9 cellular contexts compared by ENCODE assay signal in the genomic region with DNA sequence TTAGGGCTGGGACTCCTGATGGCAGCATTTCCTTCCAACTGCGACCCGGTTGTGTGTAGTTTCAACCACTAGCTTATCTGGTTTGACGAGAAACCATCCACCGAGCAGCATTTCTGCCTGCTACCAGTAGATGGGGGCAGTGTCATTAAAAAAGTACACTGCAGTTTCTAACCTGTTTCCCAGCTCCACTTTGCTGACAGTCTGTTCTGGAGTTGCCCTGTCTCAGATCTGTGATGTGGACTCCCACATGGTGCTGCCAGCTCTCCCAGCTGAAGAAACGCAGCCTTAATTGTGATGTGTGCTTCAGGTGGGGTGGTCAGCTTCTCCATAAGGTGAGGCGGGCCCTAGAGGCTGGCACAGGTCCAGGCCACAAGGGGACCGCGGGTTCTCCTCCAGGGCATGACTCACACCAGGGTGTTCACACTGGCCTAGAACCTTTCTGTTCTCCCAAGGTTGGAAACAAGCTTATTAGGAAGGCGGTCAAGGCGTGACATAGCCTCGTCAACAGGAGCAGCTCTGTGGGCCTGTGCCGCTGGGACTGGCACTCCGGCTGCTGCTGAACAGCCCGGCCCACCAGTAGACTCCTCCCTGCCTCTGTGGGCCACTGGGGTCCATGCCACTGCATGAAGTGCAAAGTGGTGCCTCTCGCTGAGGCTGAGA. TPM values are rescaled to one million over a fixed set of nuclear protein-coding genes. Genes with fewer than 3 reads are reported as not detected.
DNase-seq lines count a peak whose midpoint lies in the region; ATAC-seq and TF ChIP-seq lines count a peak whose summit lies in the region.
"Had no signal": no experiment of that assay in that cellular context is flagged by ENCODE, and none has a peak within 500 bp of the region (broad histone marks: within the 10 kb centered on the region; RNA-seq: fewer than 3 reads in every experiment).

No MANE protein-coding gene starts in this region.

- ATAC-seq in CD8-positive, alpha-beta T cell, result peak; percentile 73
- ATAC-seq in GM21390 (IDR thresholded peaks at IDR 0.05; ENCODE audit: unreplicated experiment), result peak; percentile 56

- peaks cover 31% of the 10 kb centered on the region for H3K4me1 ChIP-seq in CD8-positive, alpha-beta T cell (ENCODE audit: insufficient read depth, low read length)
- peaks cover 20 to 46% (median 22%) of the 10 kb centered on the region in 3 donors for H3K4me1 ChIP-seq in esophagus squamous epithelium

- WGBS in esophagus squamous epithelium, 2 donors, result 0 to 29% methylated on average over 4 to 12 of the region's 15 CpGs

- TF ChIP-seq CTCF in CD8-positive, alpha-beta T cell (IDR thresholded peaks at IDR 0.05), result peak; percentile 72
- TF ChIP-seq CTCF in esophagus squamous epithelium (IDR thresholded peaks at IDR 0.05) (peak; percentile 76 to 97 (median 93)), nephron progenitor cell (IDR thresholded peaks at IDR 0.05) (peak; percentile 79)

- POLR2A ChIA-PET in CD8-positive, alpha-beta T cell (lab: Charles Lee), result interaction anchor here (0.5 to 2.9 kb wide), 10 partner anchors 11 to 1019 kb away, joined by 3 to 23 read pairs (median 4); a partner anchor contains a TSS

- no peaks in the 10 kb centered on the region for H3K9me3 Mint-ChIP-seq in CD8-positive, alpha-beta T cell
- H3K9me3 Mint-ChIP-seq in nephron progenitor cell, result no peaks in the 10 kb centered on the region
- H3K9me3 Mint-ChIP-seq: T-helper 1 cell treated with Interleukin-12 subunit alpha and Interleukin-12 subunit beta and Interleukin-4 antibody, amounts not matched to agents 30 μg/mL and 1 μg/mL, for 36 hours had no signal

- H3K27ac Mint-ChIP-seq in CD8-positive, alpha-beta T cell, result no peak overlapping the region
- H3K27ac Mint-ChIP-seq in nephron progenitor cell, result no peak overlapping the region

- no peak overlapping the region for H3K27ac ChIP-seq in CD8-positive, alpha-beta T cell (ENCODE audit: low read depth, low read length)
- H3K27ac ChIP-seq in esophagus squamous epithelium, result peak overlapping the region; percentile 59 to 83 (median 72)

- intact Hi-C loops in CD8-positive, alpha-beta T cell (cut with DNase I, micrococcal nuclease), result loop anchor here (1.0 to 5.0 kb wide), 7 partner anchors 10 to 840 kb away; a partner anchor contains a TSS
- intact Hi-C loops in esophagus squamous epithelium (cut with DNase I), result loop anchor here (5.0 kb wide), 2 partner anchors 580 to 855 kb away; no protein-coding TSS in a partner anchor

- H3K36me3 ChIP-seq in CD8-positive, alpha-beta T cell (ENCODE audit: insufficient read depth, low read length), result no peaks in the 10 kb centered on the region
- peaks cover 0 to 6% (median 0%) of the 10 kb centered on the region in 3 donors for H3K36me3 ChIP-seq in esophagus squamous epithelium

- CTCF ChIA-PET in CD8-positive, alpha-beta T cell (lab: Charles Lee), result interaction anchor here (0.6 to 3.6 kb wide), 56 partner anchors 7 to 867 kb away, joined by 3 to 98 read pairs (median 4); a partner anchor contains a TSS

- H3K4me3 ChIP-seq in CD8-positive, alpha-beta T cell (ENCODE audit: low read depth, low read length), result no peak overlapping the region
- no peak overlapping the region for H3K4me3 ChIP-seq in esophagus squamous epithelium

- peak in 6 of 7 experiments; percentile 53 to 75 (median 64) for DNase-seq in CD8-positive, alpha-beta T cell
- DNase-seq in LHCN-M2 (ENCODE audit: low read depth) (peak; percentile 78), OCI-M2 (lab: John Stamatoyannopoulos, UW; ENCODE audit: unreplicated experiment) (peak; percentile 25), esophagus squamous epithelium (lab: John Stamatoyannopoulos, UW) (no peak), nephron progenitor cell (peak; percentile 69), stromal cell of bone marrow (ENCODE audit: low read depth) (peak; percentile 75)
- DNase-seq in activated T-cell treated with anti-CD3 and anti-CD28 coated beads, Interleukin-2, amount 50 U/mL, for 1 hour, result peak; percentile 64

- no peaks in the 10 kb centered on the region for H3K27me3 ChIP-seq in CD8-positive, alpha-beta T cell (ENCODE audit: insufficient read depth, low read length)
- H3K27me3 ChIP-seq in esophagus squamous epithelium, result peaks cover 0 to 9% (median 0%) of the 10 kb centered on the region in 4 donors

- peaks cover 36% of the 10 kb centered on the region for H3K4me1 Mint-ChIP-seq in CD8-positive, alpha-beta T cell (ENCODE audit: low read depth)
- H3K4me1 Mint-ChIP-seq in nephron progenitor cell, result peaks cover 43% of the 10 kb centered on the region

- H3K27me3 Mint-ChIP-seq in CD8-positive, alpha-beta T cell (ENCODE audit: low read depth), result peaks cover 10% of the 10 kb centered on the region
- H3K27me3 Mint-ChIP-seq in nephron progenitor cell (ENCODE audit: low read depth, poor library complexity), result peaks cover 65% of the 10 kb centered on the region

- peaks cover 2% of the 10 kb centered on the region for H3K36me3 Mint-ChIP-seq in CD8-positive, alpha-beta T cell
- H3K36me3 Mint-ChIP-seq in nephron progenitor cell (ENCODE audit: low read depth), result no peaks in the 10 kb centered on the region

- no peaks in the 10 kb centered on the region for H3K9me3 ChIP-seq in CD8-positive, alpha-beta T cell (ENCODE audit: low read length)
- no peaks in the 10 kb centered on the region for H3K9me3 ChIP-seq in esophagus squamous epithelium

- no peak overlapping the region for H3K4me3 Mint-ChIP-seq in CD8-positive, alpha-beta T cell
- H3K4me3 Mint-ChIP-seq in nephron progenitor cell, result no peak overlapping the region
- H3K4me3 Mint-ChIP-seq: T-helper 1 cell treated with Interleukin-12 subunit alpha and Interleukin-12 subunit beta and Interleukin-4 antibody, amounts not matched to agents 30 μg/mL and 1 μg/mL, for 36 hours had no signal

- TF ChIP-seq POLR2A in esophagus squamous epithelium (IDR thresholded peaks at IDR 0.05), result no peak

RNA-seq across cellular contexts. Expression of a gene that starts 2.9 kb away (rescaled TPM):
- 10 to 100 TPM; 12.7 to 13.0 TPM for total RNA-seq in CD8-positive, alpha-beta T cell
- total RNA-seq in LHCN-M2 (2014; rRNA removed) (1.3 and 1.8 TPM in 2 replicates), esophagus squamous epithelium (10 to 100 TPM; 20.2 to 33.6 (median 31.9) TPM)
- 0.68 TPM for polyA plus RNA-seq in LHCN-M2 (2012)

RNA-seq across cellular contexts. Expression of a gene that starts 10.8 kb away (rescaled TPM):
- 10 to 100 TPM; 63.8 to 69.6 TPM for total RNA-seq in CD8-positive, alpha-beta T cell
- total RNA-seq in LHCN-M2 (2014; rRNA removed) (39.4 and 41.6 TPM in 2 replicates), esophagus squamous epithelium (10 to 100 TPM; 25.6 to 42.0 (median 30.4) TPM)
- 17.8 TPM for polyA plus RNA-seq in LHCN-M2 (2012)

RNA-seq across cellular contexts. Expression of a gene that starts 49.6 kb away (rescaled TPM):
- 1 to 10 TPM; 1.0 to 2.4 TPM for total RNA-seq in CD8-positive, alpha-beta T cell
- total RNA-seq in LHCN-M2 (2014; rRNA removed) (32.8 and 35.6 TPM in 2 replicates), esophagus squamous epithelium (10 to 100 TPM in 1 of 4 donors, 1 to 10 TPM in 3; 4.7 to 11.9 (median 7.6) TPM)
- polyA plus RNA-seq in LHCN-M2 (2012), result 28.7 TPM
